8 cellular contexts compared by ENCODE assay signal in the genomic region with DNA sequence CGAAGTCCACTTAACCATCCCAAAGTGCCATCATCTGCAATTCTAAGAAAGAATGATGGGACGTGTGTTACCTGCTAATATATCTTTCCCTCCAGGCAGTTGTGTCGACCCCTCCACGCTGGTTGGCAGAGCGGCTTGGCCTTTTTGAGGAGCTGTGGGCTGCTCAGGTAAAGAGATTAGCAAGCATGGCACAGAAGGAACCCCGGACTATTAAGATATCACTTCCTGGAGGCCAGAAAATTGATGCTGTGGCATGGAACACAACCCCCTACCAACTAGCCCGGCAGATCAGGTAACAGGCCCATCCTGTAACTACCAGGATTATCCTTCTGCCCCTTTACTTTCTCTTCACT. TPM values are rescaled to one million over a fixed set of nuclear protein-coding genes. Genes with fewer than 3 reads are reported as not detected.
DNase-seq lines count a peak whose midpoint lies in the region; ATAC-seq and TF ChIP-seq lines count a peak whose summit lies in the region.

No MANE protein-coding gene starts in this region.

- no peak for TF ChIP-seq CTCF in SK-N-SH (IDR thresholded peaks at IDR 0.05)
- TF ChIP-seq CTCF in kidney epithelial cell (IDR thresholded peaks at IDR 0.05; ENCODE audit: insufficient read depth, low read length, poor library complexity, severe bottlenecking), result no peak
- no peak for TF ChIP-seq CTCF in thoracic aorta (IDR thresholded peaks at IDR 0.05)

- POLR2A ChIA-PET in SK-N-SH (lab: Yijun Ruan, JAX), result no interaction called here

- 3% methylated on average over 7 of the region's 7 CpGs for WGBS in SK-N-SH (ENCODE audit: low lambda C conversion rate)

- H3K9me3 ChIP-seq in SK-N-SH (no peaks in the 10 kb centered on the region), thoracic aorta (no peaks in the 10 kb centered on the region)

- DNase-seq in SK-N-SH (no peak), kidney epithelial cell (ENCODE audit: low read depth) (no peak), thoracic aorta (ENCODE audit: low spot score) (no peak), HPDE6-E6E7 (ENCODE audit: extremely low spot score) (no peak)

- ATAC-seq in SK-N-SH treated with all-trans-retinoic acid at 6 μM for 48 hours (no peak), thoracic aorta (ENCODE audit: insufficient number of reproducible peaks, low FRiP score, low read depth) (no peak), GM18861 (IDR thresholded peaks at IDR 0.05; ENCODE audit: unreplicated experiment) (no peak), HG02840 (IDR thresholded peaks at IDR 0.05; ENCODE audit: low FRiP score, unreplicated experiment) (no peak)

- peak overlapping the region; percentile 99 for H3K27ac Mint-ChIP-seq in activated naive CD8-positive, alpha-beta T cell

- CTCF ChIA-PET in SK-N-SH (lab: Yijun Ruan, JAX), result interaction anchor here (1.7 to 2.4 kb wide), 2 partner anchors 45 to 73 kb away, joined by 4 to 12 read pairs; no protein-coding TSS in a partner anchor

- H3K36me3 ChIP-seq in SK-N-SH (replicated peaks in 1 of 2; ENCODE audit: control insufficient read depth in 1 of 2, insufficient read depth in 2 of 2, low read length in 1 of 2) (peaks cover 12 to 31% of the 10 kb centered on the region in 2 experiments), kidney epithelial cell (ENCODE audit: control insufficient read depth, insufficient read depth, low read length) (no peaks in the 10 kb centered on the region), thoracic aorta (peaks cover 6% of the 10 kb centered on the region)

- peak overlapping the region; percentile 86 for H2AFZ ChIP-seq in SK-N-SH (ENCODE audit: low read depth)

- H3F3A ChIP-seq in SK-N-SH (replicated peaks; ENCODE audit: insufficient read depth), result peaks cover 19% of the 10 kb centered on the region

- no peak for TF ChIP-seq EP300 in SK-N-SH (IDR thresholded peaks at IDR 0.05; ENCODE audit: borderline replicate concordance in 1 of 2, low read depth in 1 of 2, low read length in 1 of 2)

- H3K27ac ChIP-seq in SK-N-SH (ENCODE audit: low read depth in 2 of 2, low read length in 1 of 2) (peak overlapping the region; percentile 20 to 48; a peak in 2 of 4 replicates), thoracic aorta (peak overlapping the region; percentile 65 to 66)

- peak overlapping the region; percentile 99 for H3K4me3 Mint-ChIP-seq in activated naive CD8-positive, alpha-beta T cell

- H3K4me1 ChIP-seq in SK-N-SH (ENCODE audit: control insufficient read depth in 1 of 2, insufficient read depth in 2 of 2, low read depth in 1 of 2, low read length in 1 of 2), result peaks cover 5 to 12% of the 10 kb centered on the region in 2 experiments; a peak in 2 of 4 replicates
- peaks cover 6 to 7% of the 10 kb centered on the region in 2 donors for H3K4me1 ChIP-seq in thoracic aorta (ENCODE audit: control insufficient read depth in 1 of 2, low read depth in 2 of 2)

- peaks cover 19% of the 10 kb centered on the region for H3K4me1 Mint-ChIP-seq in activated naive CD8-positive, alpha-beta T cell (ENCODE audit: low read depth)

- H4K20me1 ChIP-seq in SK-N-SH (ENCODE audit: insufficient read depth), result no peaks in the 10 kb centered on the region

- no peaks in the 10 kb centered on the region for H3K27me3 Mint-ChIP-seq in activated naive CD8-positive, alpha-beta T cell

- no peaks in the 10 kb centered on the region for H3K9me3 Mint-ChIP-seq in activated naive CD8-positive, alpha-beta T cell (ENCODE audit: low read depth)

- TF ChIP-seq RAD21 in SK-N-SH (IDR thresholded peaks at IDR 0.05; ENCODE audit: low read length), result no peak

- H3K36me3 Mint-ChIP-seq in activated naive CD8-positive, alpha-beta T cell, result peaks cover 16% of the 10 kb centered on the region

- H3K9ac ChIP-seq in SK-N-SH, result peak overlapping the region; percentile 88

- peaks cover 10% of the 10 kb centered on the region for H3K79me2 ChIP-seq in SK-N-SH (ENCODE audit: insufficient read depth)

- H3K9me2 ChIP-seq in SK-N-SH, result no peaks in the 10 kb centered on the region

- H3K27me3 ChIP-seq in SK-N-SH (ENCODE audit: insufficient read depth) (no peaks in the 10 kb centered on the region), kidney epithelial cell (ENCODE audit: control insufficient read depth, insufficient read depth, low read length) (no peaks in the 10 kb centered on the region), thoracic aorta (replicated peaks; ENCODE audit: insufficient read depth) (no peaks in the 10 kb centered on the region)

- H3K4me2 ChIP-seq in SK-N-SH, result peak overlapping the region; percentile 93

- H3K4me3 ChIP-seq in SK-N-SH (ENCODE audit: low read depth in 2 of 2, low read length in 1 of 2) (peak overlapping the region; percentile 77 to 87), kidney epithelial cell (ENCODE audit: low read depth, low read length) (peak overlapping the region; percentile 57), thoracic aorta (peak overlapping the region; percentile 84)

TF ChIP-seq in SK-N-SH, 30 proteins besides CTCF, POLR2A, EP300 and RAD21 (continues in another document):
- TF ChIP-seq YY1 (IDR thresholded peaks at IDR 0.05; ENCODE audit: low read depth), result no peak
- no peak for TF ChIP-seq MEF2A (IDR thresholded peaks at IDR 0.05; ENCODE audit: borderline replicate concordance, low read depth)
- TF ChIP-seq, protein P1, sequence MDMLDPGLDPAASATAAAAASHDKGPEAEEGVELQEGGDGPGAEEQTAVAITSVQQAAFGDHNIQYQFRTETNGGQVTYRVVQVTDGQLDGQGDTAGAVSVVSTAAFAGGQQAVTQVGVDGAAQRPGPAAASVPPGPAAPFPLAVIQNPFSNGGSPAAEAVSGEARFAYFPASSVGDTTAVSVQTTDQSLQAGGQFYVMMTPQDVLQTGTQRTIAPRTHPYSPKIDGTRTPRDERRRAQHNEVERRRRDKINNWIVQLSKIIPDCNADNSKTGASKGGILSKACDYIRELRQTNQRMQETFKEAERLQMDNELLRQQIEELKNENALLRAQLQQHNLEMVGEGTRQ (IDR thresholded peaks at IDR 0.05; ENCODE audit: borderline replicate concordance, low read depth, low read length), result no peak
- no peak for TF ChIP-seq TCF12 (IDR thresholded peaks at IDR 0.05)
- no peak for TF ChIP-seq ZBTB33 (IDR thresholded peaks at IDR 0.05; ENCODE audit: borderline replicate concordance, low read depth)
- TF ChIP-seq MXI1 (IDR thresholded peaks at IDR 0.05; ENCODE audit: low read depth, low read length), result no peak

TF ChIP-seq in SK-N-SH treated with all-trans-retinoic acid at 6 μM for 48 hours, 23 proteins besides CTCF, POLR2A, EP300 and RAD21:
- TF ChIP-seq PATZ1 (CRISPR knock-in tag; IDR thresholded peaks at IDR 0.05; ENCODE audit: borderline replicate concordance) (no peak), ZC3H10 (CRISPR knock-in tag; IDR thresholded peaks at IDR 0.05) (no peak), ZNF565 (CRISPR knock-in tag; conservative IDR thresholded peaks at IDR 0.05; ENCODE audit: low read depth) (no peak)
- TF ChIP-seq, protein P2, sequence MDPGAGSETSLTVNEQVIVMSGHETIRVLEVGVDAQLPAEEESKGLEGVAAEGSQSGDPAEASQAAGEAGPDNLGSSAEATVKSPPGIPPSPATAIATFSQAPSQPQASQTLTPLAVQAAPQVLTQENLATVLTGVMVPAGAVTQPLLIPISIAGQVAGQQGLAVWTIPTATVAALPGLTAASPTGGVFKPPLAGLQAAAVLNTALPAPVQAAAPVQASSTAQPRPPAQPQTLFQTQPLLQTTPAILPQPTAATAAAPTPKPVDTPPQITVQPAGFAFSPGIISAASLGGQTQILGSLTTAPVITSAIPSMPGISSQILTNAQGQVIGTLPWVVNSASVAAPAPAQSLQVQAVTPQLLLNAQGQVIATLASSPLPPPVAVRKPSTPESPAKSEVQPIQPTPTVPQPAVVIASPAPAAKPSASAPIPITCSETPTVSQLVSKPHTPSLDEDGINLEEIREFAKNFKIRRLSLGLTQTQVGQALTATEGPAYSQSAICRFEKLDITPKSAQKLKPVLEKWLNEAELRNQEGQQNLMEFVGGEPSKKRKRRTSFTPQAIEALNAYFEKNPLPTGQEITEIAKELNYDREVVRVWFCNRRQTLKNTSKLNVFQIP (CRISPR knock-in tag; IDR thresholded peaks at IDR 0.05; ENCODE audit: borderline replicate concordance, low read depth), result no peak

RNA-seq across cellular contexts. Expression of gene TARS2, which starts 0.5 kb away (rescaled TPM):
- polyA plus RNA-seq in SK-N-SH (2012; rRNA removed), result 22.2 and 22.7 TPM in 2 replicates
- polyA plus RNA-seq in SK-N-SH (2012; cell fraction: cytosol; rRNA removed), result 14.8 and 16.8 TPM in 2 replicates
- 31.3 and 33.8 TPM in 2 replicates for polyA plus RNA-seq in SK-N-SH (2012; cell fraction: nucleus; rRNA removed)
- total RNA-seq in kidney epithelial cell (17.6 and 24.6 TPM in 2 replicates), thoracic aorta (10 to 100 TPM; 11.6 to 13.5 TPM)

RNA-seq across cellular contexts. Expression of gene ECM1, which starts 20.2 kb away (rescaled TPM):
- polyA plus RNA-seq in SK-N-SH (2012; rRNA removed), result 20.2 and 32.3 TPM in 2 replicates
- polyA plus RNA-seq in SK-N-SH (2012; cell fraction: cytosol; rRNA removed), result 9.6 and 16.2 TPM in 2 replicates
- 35.6 and 37.4 TPM in 2 replicates for polyA plus RNA-seq in SK-N-SH (2012; cell fraction: nucleus; rRNA removed)
- total RNA-seq in kidney epithelial cell, result 5.4 and 6.0 TPM in 2 replicates
- 10 to 100 TPM; 22.8 to 54.0 TPM for total RNA-seq in thoracic aorta

RNA-seq across cellular contexts. Expression of gene FALEC, which starts 27.8 kb away (rescaled TPM):
- polyA plus RNA-seq in SK-N-SH (2012; rRNA removed), result 0.50 and 0.72 TPM in 2 replicates
- 0.13 and 0.37 TPM in 2 replicates for polyA plus RNA-seq in SK-N-SH (2012; cell fraction: cytosol; rRNA removed)
- polyA plus RNA-seq in SK-N-SH (2012; cell fraction: nucleus; rRNA removed), result 0.68 and 0.89 TPM in 2 replicates
- total RNA-seq in kidney epithelial cell, result not detected in 2 replicates
- not detected for total RNA-seq in thoracic aorta
